In genomic region chr1:181088079-181089016, GRCh38 we compare ENCODE assay signal across 8 cellular contexts. TPM values are rescaled to one million over a fixed set of nuclear protein-coding genes. Genes with fewer than 3 reads are reported as not detected.
A peak's percentile ranks its signal among the peaks of the same experiment; 100 is the strongest.
DNase-seq lines count a peak whose midpoint lies in the region; TF ChIP-seq lines count a peak whose summit lies in the region.

Gene IER5, plus strand, starts transcription at chr1:181088700. Its CDS starts 203 bp downstream, at chr1:181088903.

- no peaks in the 10 kb centered on the region for H3K9me3 Mint-ChIP-seq in neural crest cell

- H3K4me3 ChIP-seq in HFF-Myc (replicated peaks; ENCODE audit: low read depth, low read length) (peak within 1 kb of the TSS; percentile 82), SJSA1 (peak within 1 kb of the TSS; percentile 86), foreskin fibroblast (ENCODE audit: low read depth in 1 of 2, low read length in 2 of 2) (peak within 1 kb of the TSS; percentile 97), stomach smooth muscle (ENCODE audit: low read length in 2 of 2) (peak within 1 kb of the TSS; percentile 89)

- peaks cover 48% of the 10 kb centered on the region for H3K36me3 ChIP-seq in SJSA1
- no peaks in the 10 kb centered on the region for H3K36me3 ChIP-seq in stomach smooth muscle (ENCODE audit: control insufficient read depth in 2 of 2, insufficient read depth in 2 of 2, low read length in 2 of 2)

- no peaks in the 10 kb centered on the region for H3K27me3 ChIP-seq in SJSA1 (replicated peaks)
- H3K27me3 ChIP-seq in stomach smooth muscle (ENCODE audit: control insufficient read depth in 1 of 2, insufficient read depth in 2 of 2, low read length in 2 of 2) = no peaks in the 10 kb centered on the region

- H3K27me3 Mint-ChIP-seq in neural crest cell (ENCODE audit: low read depth) = peaks cover 5% of the 10 kb centered on the region

- peak within 1 kb of the TSS; percentile 99 for H3K4me3 Mint-ChIP-seq in neural crest cell

- H3K27ac Mint-ChIP-seq in neural crest cell (ENCODE audit: unreplicated experiment) = peak within 1 kb of the TSS; percentile 88

- peak; percentile 80 for DNase-seq in GM04503 (ENCODE audit: low read depth)
- DNase-seq in HFF-Myc (ENCODE audit: extremely low read depth, low read depth) = peak; percentile 88
- peak; percentile 95 for DNase-seq in MV-4-11 (lab: John Stamatoyannopoulos, UW)
- DNase-seq in SJSA1 (ENCODE audit: low read depth in 1 of 2, low spot score in 2 of 2) = peak; percentile 98
- peak; percentile 95 for DNase-seq in activated gamma-delta T cell treated with anti-CD3 and anti-CD28 coated beads, Interleukin-2, amount 50 U/mL, for 16 hours (ENCODE audit: low read depth)
- DNase-seq in foreskin fibroblast = peak; percentile 98 to 99
- DNase-seq in neural crest cell (ENCODE audit: low read depth, low spot score) = peak; percentile 98

- H3K9ac ChIP-seq in stomach smooth muscle (ENCODE audit: low read length in 2 of 2) = peak within 1 kb of the TSS; percentile 75 to 79

- no peaks in the 10 kb centered on the region for H3K36me3 Mint-ChIP-seq in neural crest cell (ENCODE audit: low read depth)

- H3K4me1 ChIP-seq in SJSA1 (replicated peaks) (peaks cover 45% of the 10 kb centered on the region), stomach smooth muscle (ENCODE audit: control insufficient read depth, insufficient read depth, low read length) (peaks cover 11% of the 10 kb centered on the region)

- no peak for TF ChIP-seq CTCF in HFF-Myc (IDR thresholded peaks at IDR 0.05; ENCODE audit: low read depth, low read length, missing control alignments)
- TF ChIP-seq CTCF in foreskin fibroblast (IDR thresholded peaks at IDR 0.05; ENCODE audit: low read depth, low read length) = no peak
- no peak for TF ChIP-seq CTCF in neural crest cell (conservative IDR thresholded peaks at IDR 0.05)

- H3K27ac ChIP-seq in SJSA1 (peak within 1 kb of the TSS; percentile 43), stomach smooth muscle (ENCODE audit: low read length) (peak within 1 kb of the TSS; percentile 81)

- H3K4me1 Mint-ChIP-seq in neural crest cell = peaks cover 38% of the 10 kb centered on the region

- H3K9me3 ChIP-seq in SJSA1 (replicated peaks) (no peaks in the 10 kb centered on the region), stomach smooth muscle (ENCODE audit: control insufficient read depth in 2 of 2, low read length in 2 of 2) (no peaks in the 10 kb centered on the region)

RNA-seq across cellular contexts. Expression of gene IER5, which starts in this region (rescaled TPM):
- 67.6 and 76.5 TPM in 2 replicates for total RNA-seq in SJSA1 (2014; rRNA removed; shearing (Covaris generic))
- 7.5 and 7.7 TPM in 2 replicates for total RNA-seq in neural crest cell

Comparison
In these comparisons a context has a peak if more than half of its experiments do, and no peak if none do; other contexts are left out.
1. Peak in every context shown above with its lines: DNase-seq, H3K4me3 ChIP-seq and H3K27ac ChIP-seq.